9 cellular contexts compared by ENCODE assay signal in genomic region chr4:76589872-76590846, GRCh38.
A peak's percentile ranks its signal among the peaks of the same experiment; 100 is the strongest.
DNase-seq lines count a peak whose midpoint lies in the region; ATAC-seq and TF ChIP-seq lines count a peak whose summit lies in the region.
"Had no signal": no experiment of that assay in that cellular context is flagged by ENCODE, and none has a peak within 500 bp of the region (broad histone marks: within the 10 kb centered on the region; RNA-seq: fewer than 3 reads in every experiment).

No MANE protein-coding gene starts in this region.

- peak overlapping the region; percentile 37 for H3K4me3 ChIP-seq in osteoblast (ENCODE audit: insufficient read depth, low read length)

- H3K4me2 ChIP-seq in osteoblast (ENCODE audit: insufficient read depth, low read length): peak overlapping the region; percentile 57

- peak overlapping the region; percentile 99 for H3K27ac ChIP-seq in osteoblast (ENCODE audit: low read depth, low read length)

- peaks cover 26% of the 10 kb centered on the region for H3K4me1 ChIP-seq in osteoblast (ENCODE audit: insufficient read depth, low read length)

- DNase-seq in EH (ENCODE audit: low read depth) (peak; percentile 99), glomerular visceral epithelial cell (ENCODE audit: extremely low spot score) (peak; percentile 99), osteoblast (ENCODE audit: insufficient read length, low spot score, missing footprints) (peak; percentile 75), medulla oblongata (ENCODE audit: extremely low spot score) (no peak), inferior parietal cortex (ENCODE audit: extremely low spot score) (no peak)
- DNase-seq: activated B cell treated with CpG ODN at 0.5 μM for 24 hours had no signal

- no peaks in the 10 kb centered on the region for H3K9me3 ChIP-seq in osteoblast (ENCODE audit: low read depth, low read length)

- ATAC-seq in SK-N-SH treated with all-trans-retinoic acid at 6 μM for 48 hours: peak; percentile 97
- no peak for ATAC-seq in HG03097 (IDR thresholded peaks at IDR 0.05; ENCODE audit: low FRiP score, unreplicated experiment)
- ATAC-seq in GM19023 (IDR thresholded peaks at IDR 0.05; ENCODE audit: unreplicated experiment): no peak

- no peak overlapping the region for H2AFZ ChIP-seq in osteoblast (ENCODE audit: low read length)

- H3K36me3 ChIP-seq in osteoblast (ENCODE audit: insufficient read depth, low read length): no peaks in the 10 kb centered on the region

- no peaks in the 10 kb centered on the region for H3K79me2 ChIP-seq in osteoblast (ENCODE audit: insufficient read depth, low read length)

- no peaks in the 10 kb centered on the region for H3K27me3 ChIP-seq in osteoblast (ENCODE audit: insufficient read depth, low read length)

- TF ChIP-seq CTCF in osteoblast (IDR thresholded peaks at IDR 0.05; ENCODE audit: extremely low read depth, low read depth, low read length): no peak

- H4K20me1 ChIP-seq in osteoblast (ENCODE audit: insufficient read depth, low read length): no peaks in the 10 kb centered on the region

TF ChIP-seq in SK-N-SH treated with all-trans-retinoic acid at 6 μM for 48 hours, 23 proteins besides CTCF, POLR2A, EP300 and RAD21:
- TF ChIP-seq ZFP3 (CRISPR knock-in tag; IDR thresholded peaks at IDR 0.05) (0 out of 2 replicates have a peak, but pooled peaks have one; percentile 2), ISL1 (CRISPR knock-in tag; IDR thresholded peaks at IDR 0.05) (peak; percentile 92), ESRRG (CRISPR knock-in tag; IDR thresholded peaks at IDR 0.05) (no peak), CSDC2 (CRISPR knock-in tag; IDR thresholded peaks at IDR 0.05) (0 out of 2 replicates have a peak, but pooled peaks have one; percentile 52), POU6F1 (CRISPR knock-in tag; IDR thresholded peaks at IDR 0.05; ENCODE audit: borderline replicate concordance, low read depth) (no peak), ZNF70 (CRISPR knock-in tag; IDR thresholded peaks at IDR 0.05) (no peak), ZNF8 (CRISPR knock-in tag; IDR thresholded peaks at IDR 0.05) (no peak)

Comparison
In these comparisons a context has a peak if more than half of its experiments do, and no peak if none do; other contexts are left out.
1. DNase-seq: peak in EH (single experiment), glomerular visceral epithelial cell (single experiment) and osteoblast (single experiment); none in medulla oblongata (single experiment) and inferior parietal cortex (single experiment).